ENCODE assay signal across 8 cellular contexts in genomic region chr3:58010562-58010961, GRCh38. TPM values are rescaled to one million over a fixed set of nuclear protein-coding genes. Genes with fewer than 3 reads are reported as not detected.
DNase-seq lines count a peak whose midpoint lies in the region; ATAC-seq and TF ChIP-seq lines count a peak whose summit lies in the region.

No MANE protein-coding gene starts in this region.

- no peaks in the 10 kb centered on the region for H3K27me3 Mint-ChIP-seq in endodermal cell (ENCODE audit: insufficient read depth)

- peaks cover 3% of the 10 kb centered on the region for H3K36me3 Mint-ChIP-seq in endodermal cell (ENCODE audit: low read depth)

- DNase-seq in AG09319 (ENCODE audit: extremely low read depth, low read depth) (peak; percentile 68), LNCaP clone FGC (ENCODE audit: low read depth) (no peak), endodermal cell (peak; percentile 33), NCI-H128 (lab: John Stamatoyannopoulos, UW; ENCODE audit: unreplicated experiment) (no peak), SIG-M5 treated with dmso at 0.1 percent for 504 hours (lab: John Stamatoyannopoulos, UW; ENCODE audit: unreplicated experiment) (no peak), NCI-H446 (lab: John Stamatoyannopoulos, UW) (no peak)

- H3K4me1 Mint-ChIP-seq in endodermal cell = peaks cover 46% of the 10 kb centered on the region

- H3K27ac ChIP-seq in endodermal cell (ENCODE audit: low read depth, low read length) = no peak overlapping the region
- no peak overlapping the region for H3K27ac ChIP-seq in neural cell (ENCODE audit: low read length)

- 81 to 82% methylated on average over 5 of the region's 5 CpGs for WGBS in endodermal cell (ENCODE audit: insufficient coverage in 1 of 2, insufficient read length in 1 of 2), 2 experiments

- H3K36me3 ChIP-seq in endodermal cell (ENCODE audit: control insufficient read depth, insufficient read depth, low read length) = peaks cover 29% of the 10 kb centered on the region
- H3K36me3 ChIP-seq in neural cell (ENCODE audit: insufficient read depth, low read length) = no peaks in the 10 kb centered on the region

- peak overlapping the region; percentile 99 for H3K4me3 ChIP-seq in LNCaP clone FGC (ENCODE audit: low read depth, low read length)
- peak overlapping the region; percentile 94 for H3K4me3 ChIP-seq in endodermal cell (ENCODE audit: low read length)
- peak overlapping the region; percentile 95 for H3K4me3 ChIP-seq in neural cell (ENCODE audit: low read length)

- H3K27ac Mint-ChIP-seq in endodermal cell = peak overlapping the region; percentile 44

- ATAC-seq in GM21717 (IDR thresholded peaks at IDR 0.05; ENCODE audit: unreplicated experiment) = no peak

- no peaks in the 10 kb centered on the region for H4K20me1 ChIP-seq in neural cell (ENCODE audit: insufficient read depth)

- H3K27me3 ChIP-seq in endodermal cell (ENCODE audit: control insufficient read depth, insufficient read depth, low read length, poor library complexity, severe bottlenecking) (no peaks in the 10 kb centered on the region), neural cell (ENCODE audit: insufficient read depth, low read depth, low read length) (no peaks in the 10 kb centered on the region)

- no peak for TF ChIP-seq EP300 in neural cell (conservative IDR thresholded peaks at IDR 0.05; ENCODE audit: poor library complexity, severe bottlenecking)

- no peak overlapping the region for H2AFZ ChIP-seq in neural cell (ENCODE audit: low read depth, low read length)

- TF ChIP-seq CTCF in AG09319 (IDR thresholded peaks at IDR 0.05; ENCODE audit: low read depth, low read length) = no peak
- no peak for TF ChIP-seq CTCF in LNCaP clone FGC (IDR thresholded peaks at IDR 0.05; ENCODE audit: control insufficient read depth, extremely low read depth, insufficient read depth)
- TF ChIP-seq CTCF in endodermal cell (conservative IDR thresholded peaks at IDR 0.05) = no peak
- no peak for TF ChIP-seq CTCF in neural cell (IDR thresholded peaks at IDR 0.05; ENCODE audit: poor library complexity, severe bottlenecking)

- no peak for TF ChIP-seq RAD21 in neural cell (conservative IDR thresholded peaks at IDR 0.05)

- peaks cover 6% of the 10 kb centered on the region for H3K79me2 ChIP-seq in neural cell (replicated peaks; ENCODE audit: insufficient read depth, low read length)

- no peaks in the 10 kb centered on the region for H3F3A ChIP-seq in neural cell (ENCODE audit: insufficient read depth, low read length, poor library complexity, severe bottlenecking)

- peak overlapping the region; percentile 96 for H3K4me3 Mint-ChIP-seq in endodermal cell

- no peak overlapping the region for H3K4me2 ChIP-seq in neural cell (ENCODE audit: low read length)

- H3K9me2 ChIP-seq in neural cell (ENCODE audit: insufficient read depth, low read length) = no peaks in the 10 kb centered on the region

- H3K9me3 Mint-ChIP-seq in endodermal cell = no peaks in the 10 kb centered on the region

- H3K9me3 ChIP-seq in endodermal cell (ENCODE audit: control insufficient read depth, low read length) = no peaks in the 10 kb centered on the region
- H3K9me3 ChIP-seq in neural cell (ENCODE audit: low read length) = no peaks in the 10 kb centered on the region

- H3K4me1 ChIP-seq in endodermal cell (ENCODE audit: control insufficient read depth, insufficient read depth, low read length) = peaks cover 14% of the 10 kb centered on the region

- H3K9ac ChIP-seq in endodermal cell (ENCODE audit: extremely low read depth, low read length, poor library complexity, severe bottlenecking) (peak overlapping the region; percentile 35), neural cell (ENCODE audit: low read length) (no peak overlapping the region)

TF ChIP-seq in neural cell, 6 proteins besides CTCF, POLR2A, EP300 and RAD21:
- TF ChIP-seq MXI1 (conservative IDR thresholded peaks at IDR 0.05; ENCODE audit: poor library complexity, severe bottlenecking) = no peak
- no peak for TF ChIP-seq SMC3 (conservative IDR thresholded peaks at IDR 0.05; ENCODE audit: poor library complexity)
- TF ChIP-seq, protein P1, sequence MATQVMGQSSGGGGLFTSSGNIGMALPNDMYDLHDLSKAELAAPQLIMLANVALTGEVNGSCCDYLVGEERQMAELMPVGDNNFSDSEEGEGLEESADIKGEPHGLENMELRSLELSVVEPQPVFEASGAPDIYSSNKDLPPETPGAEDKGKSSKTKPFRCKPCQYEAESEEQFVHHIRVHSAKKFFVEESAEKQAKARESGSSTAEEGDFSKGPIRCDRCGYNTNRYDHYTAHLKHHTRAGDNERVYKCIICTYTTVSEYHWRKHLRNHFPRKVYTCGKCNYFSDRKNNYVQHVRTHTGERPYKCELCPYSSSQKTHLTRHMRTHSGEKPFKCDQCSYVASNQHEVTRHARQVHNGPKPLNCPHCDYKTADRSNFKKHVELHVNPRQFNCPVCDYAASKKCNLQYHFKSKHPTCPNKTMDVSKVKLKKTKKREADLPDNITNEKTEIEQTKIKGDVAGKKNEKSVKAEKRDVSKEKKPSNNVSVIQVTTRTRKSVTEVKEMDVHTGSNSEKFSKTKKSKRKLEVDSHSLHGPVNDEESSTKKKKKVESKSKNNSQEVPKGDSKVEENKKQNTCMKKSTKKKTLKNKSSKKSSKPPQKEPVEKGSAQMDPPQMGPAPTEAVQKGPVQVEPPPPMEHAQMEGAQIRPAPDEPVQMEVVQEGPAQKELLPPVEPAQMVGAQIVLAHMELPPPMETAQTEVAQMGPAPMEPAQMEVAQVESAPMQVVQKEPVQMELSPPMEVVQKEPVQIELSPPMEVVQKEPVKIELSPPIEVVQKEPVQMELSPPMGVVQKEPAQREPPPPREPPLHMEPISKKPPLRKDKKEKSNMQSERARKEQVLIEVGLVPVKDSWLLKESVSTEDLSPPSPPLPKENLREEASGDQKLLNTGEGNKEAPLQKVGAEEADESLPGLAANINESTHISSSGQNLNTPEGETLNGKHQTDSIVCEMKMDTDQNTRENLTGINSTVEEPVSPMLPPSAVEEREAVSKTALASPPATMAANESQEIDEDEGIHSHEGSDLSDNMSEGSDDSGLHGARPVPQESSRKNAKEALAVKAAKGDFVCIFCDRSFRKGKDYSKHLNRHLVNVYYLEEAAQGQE (IDR thresholded peaks at IDR 0.05; ENCODE audit: borderline replicate concordance) = no peak
TF ChIP-seq in neural cell: peak in this region for 0.

RNA-seq across cellular contexts. Expression of gene FLNB, which starts 2.3 kb away (rescaled TPM):
- total RNA-seq in endodermal cell = 100 to 1,000 TPM; 212 to 221 TPM
- polyA plus RNA-seq in endodermal cell (2013, experiment 1 of 2) = 86.0 TPM
- polyA plus RNA-seq in endodermal cell (2013, experiment 2 of 2) = 96.0 TPM
- polyA plus RNA-seq in neural cell = 10.3 and 13.3 TPM in 2 replicates
- polyA minus RNA-seq in neural cell = 9.5 and 10.8 TPM in 2 replicates

Comparison
In these comparisons a context has a peak if more than half of its experiments do, and no peak if none do; other contexts are left out.
1. DNase-seq: peak in AG09319 (single experiment) and endodermal cell (single experiment); none in LNCaP clone FGC (single experiment), NCI-H128 (single experiment), SIG-M5 treated with dmso at 0.1 percent for 504 hours (single experiment) and NCI-H446 (0 of 2).
2. Peak in every context shown above with its lines, with median percentiles within 50 percentile points of each other: H3K4me3 ChIP-seq.